In genomic region chr2:26526105-26526504, GRCh38 we compare ENCODE assay signal across 29 cellular contexts. TPM values are rescaled to one million over a fixed set of nuclear protein-coding genes. Genes with fewer than 3 reads are reported as not detected.
A peak's percentile ranks its signal among the peaks of the same experiment; 100 is the strongest.
DNase-seq lines count a peak whose midpoint lies in the region; ATAC-seq, FAIRE-seq and TF ChIP-seq lines count a peak whose summit lies in the region.
"Had no signal": no experiment of that assay in that cellular context is flagged by ENCODE, and none has a peak within 500 bp of the region (broad histone marks: within the 10 kb centered on the region; RNA-seq: fewer than 3 reads in every experiment).

No MANE protein-coding gene starts in this region.

- no peak overlapping the region for H2BK120ac ChIP-seq in IMR-90 (ENCODE audit: low read depth, low read length)
- H2BK120ac ChIP-seq in H1 (replicated peaks; ENCODE audit: low read depth, low read length), result no peak overlapping the region

- H3F3A ChIP-seq in MM.1S (ENCODE audit: insufficient read depth, low read length), result no peaks in the 10 kb centered on the region

- TF ChIP-seq CTCF in HEK293 (tag by site-specific recombination; IDR thresholded peaks at IDR 0.05) (no peak), IMR-90 (conservative IDR thresholded peaks at IDR 0.05; ENCODE audit: low read depth, low read length) (no peak), H1 (IDR thresholded peaks at IDR 0.05; ENCODE audit: control extremely low read depth in 1 of 3, insufficient read depth in 1 of 3, low read depth in 1 of 3, low read length in 3 of 3) (no peak), MM.1S (IDR thresholded peaks at IDR 0.05; ENCODE audit: low read length) (no peak)

- ATAC-seq in IMR-90 (ENCODE audit: low read depth) (no peak), left ventricle myocardium superior (no peak)
- ATAC-seq: GM12878 had no signal

- H3K56ac ChIP-seq in IMR-90 (ENCODE audit: extremely low read depth, insufficient read depth, low read length), result no peak overlapping the region
- peak overlapping the region; percentile 91 for H3K56ac ChIP-seq in H1 (replicated peaks; ENCODE audit: insufficient read length, low read depth, low read length)

- no peak overlapping the region for H2AFZ ChIP-seq in IMR-90 (replicated peaks; ENCODE audit: low read length, poor library complexity)
- no peak overlapping the region for H2AFZ ChIP-seq in H1 (ENCODE audit: low read length)
- no peak overlapping the region for H2AFZ ChIP-seq in MM.1S (ENCODE audit: low read length)

- DNase-seq in IMR-90, result no peak
- DNase-seq in H1 (ENCODE audit: low read depth in 1 of 2, low spot score in 2 of 2), result no peak
- DNase-seq in left ventricle myocardium superior, result no peak
- DNase-seq in MM.1S, result no peak
- no peak for DNase-seq in activated CD4-positive, alpha-beta T cell treated with anti-CD3 and anti-CD28 coated beads for 4 hours
- DNase-seq: 8988T; ACHN; BE2C; C1 segment of cervical spinal cord; CD4-positive, alpha-beta memory T cell; CD4-positive, CD25-positive, alpha-beta regulatory T cell; CD8-positive, alpha-beta memory T cell; COR-L47; DMS 273 treated with DMSO at 0.1 percent for 48 hours; DMS153; DMS79; DND-41; EL; GDM1 had no signal

- H4K8ac ChIP-seq in IMR-90 (ENCODE audit: low read depth in 2 of 2, low read length in 2 of 2), result no peak overlapping the region
- H4K8ac ChIP-seq in H1 (ENCODE audit: extremely low read depth, insufficient read depth, low read length), result no peak overlapping the region

- H3K23ac ChIP-seq in IMR-90 (ENCODE audit: low read depth, low read length), result no peak overlapping the region
- H3K23ac ChIP-seq in H1 (ENCODE audit: insufficient read length), result no peak overlapping the region

- H3K4me1 ChIP-seq in HEK293 (ENCODE audit: control insufficient read depth, insufficient read depth, low read length) (no peaks in the 10 kb centered on the region), IMR-90 (ENCODE audit: control insufficient read depth, insufficient read depth, low read length) (no peaks in the 10 kb centered on the region), H1 (replicated peaks in 1 of 4; ENCODE audit: control insufficient read depth in 3 of 4, insufficient read depth in 4 of 4, low read length in 3 of 4) (peaks cover 0 to 3% (median under 1%) of the 10 kb centered on the region in 4 experiments; a peak in 2 of 7 replicates), MM.1S (ENCODE audit: low read length) (no peaks in the 10 kb centered on the region)
- H3K4me1 ChIP-seq: BE2C had no signal

- no peaks in the 10 kb centered on the region for H3K9me1 ChIP-seq in IMR-90 (ENCODE audit: insufficient read depth, low read length)

- H3K4me3 ChIP-seq in HEK293 (ENCODE audit: low read depth, low read length), result no peak overlapping the region
- no peak overlapping the region for H3K4me3 ChIP-seq in IMR-90 (ENCODE audit: insufficient read depth, low read depth, low read length)
- H3K4me3 ChIP-seq in H1 (ENCODE audit: extremely low read depth in 1 of 4, insufficient read depth in 2 of 4, low read depth in 3 of 4, low read length in 4 of 4), result no peak overlapping the region
- no peak overlapping the region for H3K4me3 ChIP-seq in MM.1S (ENCODE audit: low read length)
- H3K4me3 ChIP-seq: BLaER1, GM12878 had no signal

- H2BK20ac ChIP-seq in IMR-90 (ENCODE audit: low read depth, low read length) (no peak overlapping the region), H1 (ENCODE audit: low read length) (no peak overlapping the region)

- no peak for FAIRE-seq in H1 (lab: Jason Lieb, UNC)
- FAIRE-seq: A204.1, GM12878, GM12892, GM18507 had no signal

- peaks cover 4% of the 10 kb centered on the region; the same call in 1 of the 2 replicates for H3K23me2 ChIP-seq in H1 (ENCODE audit: low read depth, low read length)

- in situ Hi-C loops in IMR-90 (cut with MboI; ENCODE audit: low sequenced_read_pairs), result no loop called here

- H2AK5ac ChIP-seq in IMR-90 (ENCODE audit: low read depth, low read length) (no peak overlapping the region), H1 (ENCODE audit: low read depth, low read length) (no peak overlapping the region)

- H2BK12ac ChIP-seq in H1 (ENCODE audit: low read depth, low read length), result no peak overlapping the region

- CTCF ChIA-PET in HEK293 (lab: Yijun Ruan, JAX) (no interaction called here), IMR-90 (lab: Yijun Ruan, JAX) (no interaction called here), H1 (lab: Charles Lee; ENCODE audit: partially characterized antibody) (interaction anchor here (0.9 to 2.6 kb wide), 3 partner anchors 29 to 58 kb away, joined by 3 to 8 read pairs (median 3); no protein-coding TSS in a partner anchor)

- no peak overlapping the region for H3K27ac ChIP-seq in HEK293 (ENCODE audit: extremely low read depth, low read depth, low read length)
- no peak overlapping the region for H3K27ac ChIP-seq in IMR-90 (ENCODE audit: insufficient read depth, low read length)
- no peak overlapping the region for H3K27ac ChIP-seq in H1 (ENCODE audit: low read depth, low read length)
- H3K27ac ChIP-seq in MM.1S (ENCODE audit: low read length), result no peak overlapping the region
- H3K27ac ChIP-seq: BLaER1 had no signal

- H3K4ac ChIP-seq in IMR-90 (ENCODE audit: low read depth, low read length) (no peak overlapping the region), H1 (replicated peaks; ENCODE audit: insufficient read length, low read depth, low read length) (no peak overlapping the region)

- H2BK15ac ChIP-seq in IMR-90 (ENCODE audit: low read depth, low read length) (no peak overlapping the region), H1 (ENCODE audit: low read length) (no peak overlapping the region)

- H4K91ac ChIP-seq in IMR-90 (ENCODE audit: insufficient read depth, low read depth, low read length) (no peak overlapping the region), H1 (replicated peaks; ENCODE audit: insufficient read length, low read length) (no peak overlapping the region)

- no peak overlapping the region for H3K9ac ChIP-seq in IMR-90 (ENCODE audit: low read depth, low read length)
- no peak overlapping the region for H3K9ac ChIP-seq in H1 (replicated peaks in 1 of 4; ENCODE audit: extremely low read depth in 1 of 4, low read depth in 3 of 4, low read length in 3 of 4)
- no peak overlapping the region for H3K9ac ChIP-seq in MM.1S (ENCODE audit: low read length)
- H3K9ac ChIP-seq: BLaER1 had no signal

- H3K4me2 ChIP-seq in IMR-90 (ENCODE audit: low read depth, low read length) (no peak overlapping the region), H1 (ENCODE audit: insufficient read depth in 1 of 2, low read depth in 2 of 2, low read length in 2 of 2) (no peak overlapping the region), MM.1S (ENCODE audit: low read depth, low read length) (no peak overlapping the region)
- H3K4me2 ChIP-seq: BLaER1 had no signal

- H3K18ac ChIP-seq in IMR-90 (ENCODE audit: low read depth, low read length) (no peak overlapping the region), H1 (ENCODE audit: extremely low read depth, low read length) (no peak overlapping the region)

- no TSS peak for BruUV-seq in IMR-90 (replicated peaks; lab: Mats Ljungman, UMichigan)

- no peak overlapping the region for H3K14ac ChIP-seq in IMR-90 (replicated peaks; ENCODE audit: low read depth, low read length)
- no peak overlapping the region for H3K14ac ChIP-seq in H1 (ENCODE audit: insufficient read length)

- H3K79me1 ChIP-seq in IMR-90 (ENCODE audit: low read depth in 1 of 2, low read length in 2 of 2) (no peaks in the 10 kb centered on the region), H1 (ENCODE audit: low read depth, low read length) (no peaks in the 10 kb centered on the region)

- TF ChIP-seq RAD21 in IMR-90 (IDR thresholded peaks at IDR 0.05; ENCODE audit: low read length) (no peak), H1 (IDR thresholded peaks at IDR 0.05 in 1 of 2, conservative IDR thresholded peaks at IDR 0.05 in 1 of 2; ENCODE audit: low read depth in 2 of 2, low read length in 2 of 2) (no peak)

- whole genome bisulfite sequencing in IMR-90 (ENCODE audit: extremely low coverage in 2 of 2, insufficient read length in 1 of 2), 2 experiments, result 100% methylated on average over 1 of the region's 1 CpG; no CpG with 5 or more reads in 1 of the 2 experiments
- 84 to 100% methylated on average over 1 of the region's 1 CpG for WGBS in H1 (ENCODE audit: extremely low coverage in 1 of 2, insufficient coverage in 1 of 2, insufficient read length in 1 of 2, insufficient replicate concordance in 2 of 2, low coverage in 1 of 2, low lambda C conversion rate in 2 of 2, missing lambda C conversion rate in 1 of 2), 2 experiments

- H3K9me2 ChIP-seq in MM.1S (replicated peaks; ENCODE audit: insufficient read depth, low read length), result no peaks in the 10 kb centered on the region

- H2AK9ac ChIP-seq in IMR-90 (replicated peaks; ENCODE audit: low read depth, low read length, poor library complexity), result no peak overlapping the region

- peak overlapping the region; percentile 66 for H2BK5ac ChIP-seq in IMR-90 (ENCODE audit: low read depth, low read length, poor library complexity, severe bottlenecking)
- H2BK5ac ChIP-seq in H1 (ENCODE audit: low read depth, low read length), result no peak overlapping the region

- H3K36me3 ChIP-seq in HEK293 (ENCODE audit: control insufficient read depth in 2 of 2, insufficient read depth in 1 of 2, low read length in 2 of 2), result no peaks in the 10 kb centered on the region
- no peaks in the 10 kb centered on the region for H3K36me3 ChIP-seq in IMR-90 (ENCODE audit: control insufficient read depth, insufficient read depth, low read length)
- no peaks in the 10 kb centered on the region; a peak in 1 of 8 replicates for H3K36me3 ChIP-seq in H1 (ENCODE audit: control insufficient read depth in 2 of 4, insufficient read depth in 4 of 4, low read length in 3 of 4)
- no peaks in the 10 kb centered on the region for H3K36me3 ChIP-seq in MM.1S (replicated peaks; ENCODE audit: insufficient read depth, low read length)
- H3K36me3 ChIP-seq: BE2C, BLaER1 had no signal

- TF ChIP-seq POLR2A in IMR-90 (IDR thresholded peaks at IDR 0.05; ENCODE audit: low read depth, low read length), result no peak
- TF ChIP-seq POLR2A in H1 (IDR thresholded peaks at IDR 0.05; ENCODE audit: control extremely low read depth in 1 of 2, low read depth in 2 of 2, low read length in 2 of 2), result no peak

- H4K20me1 ChIP-seq in IMR-90 (ENCODE audit: insufficient read depth, low read length) (no peaks in the 10 kb centered on the region), H1 (replicated peaks in 1 of 2; ENCODE audit: control insufficient read depth in 1 of 2, insufficient read depth in 2 of 2, low read length in 2 of 2) (no peaks in the 10 kb centered on the region), MM.1S (ENCODE audit: insufficient read depth, low read length) (no peaks in the 10 kb centered on the region)
- H4K20me1 ChIP-seq: BLaER1 had no signal

- TF ChIP-seq EP300 in H1 (IDR thresholded peaks at IDR 0.05; ENCODE audit: borderline replicate concordance in 1 of 2, low read depth in 2 of 2, low read length in 2 of 2), result no peak

- POLR2A ChIA-PET in HEK293 (lab: Yijun Ruan, JAX), result no interaction called here
- POLR2A ChIA-PET in IMR-90 (lab: Charles Lee; ENCODE audit: unreplicated experiment), result no interaction called here
- POLR2A ChIA-PET in H1 (lab: Charles Lee; ENCODE audit: partially characterized antibody), result no interaction called here

- H3K79me2 ChIP-seq in H1 (ENCODE audit: control insufficient read depth in 1 of 2, insufficient read depth in 2 of 2, low read length in 2 of 2) (no peaks in the 10 kb centered on the region), MM.1S (ENCODE audit: low read length) (no peaks in the 10 kb centered on the region)

- H4K5ac ChIP-seq in IMR-90 (ENCODE audit: low read depth, low read length), result no peak overlapping the region
- no peak overlapping the region for H4K5ac ChIP-seq in H1 (ENCODE audit: insufficient read length, low read depth, low read length)

- intact Hi-C loops in IMR-90 (cut with micrococcal nuclease), result no loop called here
- intact Hi-C loops in left ventricle myocardium superior (cut with micrococcal nuclease), result no loop called here

- H3K9me3 ChIP-seq in HEK293 (ENCODE audit: control insufficient read depth, insufficient read depth, low read depth, low read length), result no peaks in the 10 kb centered on the region
- H3K9me3 ChIP-seq in IMR-90 (ENCODE audit: control insufficient read depth, insufficient read depth, low read length), result no peaks in the 10 kb centered on the region
- H3K9me3 ChIP-seq in H1 (ENCODE audit: insufficient read depth in 2 of 2, low read depth in 1 of 2, low read length in 1 of 2), result no peaks in the 10 kb centered on the region
- H3K9me3 ChIP-seq in MM.1S (replicated peaks; ENCODE audit: insufficient read depth, low read length), result no peaks in the 10 kb centered on the region
- H3K9me3 ChIP-seq: BE2C, BLaER1 had no signal

- dilution Hi-C loops in IMR-90 (cut with HindIII; ENCODE audit: low sequenced_read_pairs, unreplicated experiment), result no loop called here

- H3K27me3 ChIP-seq in IMR-90 (ENCODE audit: control insufficient read depth, insufficient read depth, low read length), result peaks cover 51% of the 10 kb centered on the region
- no peaks in the 10 kb centered on the region for H3K27me3 ChIP-seq in H1 (replicated peaks in 1 of 4; ENCODE audit: control insufficient read depth in 3 of 4, extremely low read depth in 1 of 4, insufficient read depth in 3 of 4, low read length in 3 of 4)
- H3K27me3 ChIP-seq in MM.1S (replicated peaks; ENCODE audit: insufficient read depth, low read length), result peaks cover 66% of the 10 kb centered on the region
- H3K27me3 ChIP-seq: BE2C, BLaER1 had no signal

RNA-seq across cellular contexts. Expression of gene OTOF, which starts 48.2 kb away (rescaled TPM):
- total RNA-seq in IMR-90 (2012; rRNA removed) (not detected in 2 replicates), left ventricle myocardium superior (not detected)
- polyA plus RNA-seq in IMR-90 (2012; rRNA removed) (0.03 TPM in 1 of 2 replicates, not detected in the other), H1 (2011; rRNA removed) (0.06 TPM in 2 replicates)
- polyA plus RNA-seq in IMR-90 (2012; cell fraction: cytosol; rRNA removed), result 0.01 and 0.02 TPM in 2 replicates
- polyA plus RNA-seq in IMR-90 (2012; cell fraction: nucleus; rRNA removed; ENCODE audit: low replicate concordance), result 0.05 and 0.16 TPM in 2 replicates
- total RNA-seq in H1 (2021; fragmentation: NEBNext Ultra II Directional; extraction: Animal tissue kit (Norgen Biotek cat#: 25700)), result not detected in 2 replicates
- 0.03 TPM for polyA plus RNA-seq in H1 (2011; cell fraction: cytosol; rRNA removed)
- 0.31 TPM for polyA plus RNA-seq in H1 (2011; cell fraction: nucleus; rRNA removed)
- 0.03 to 0.15 TPM (median 0.07 TPM) in 3 of 4 replicates, not detected in the other for polyA plus RNA-seq in H1 (2012, experiment 1 of 2)
- not detected for polyA plus RNA-seq in H1 (2012, experiment 2 of 2)
- polyA plus RNA-seq in H1 (2013, experiment 1 of 2), result 0.02 TPM
- polyA plus RNA-seq in H1 (2013, experiment 2 of 2), result 0.04 TPM
- not detected in 2 replicates for polyA minus RNA-seq in H1 (2011; rRNA and poly(A)+ RNA removed)
- polyA minus RNA-seq in H1 (2011; cell fraction: cytosol; rRNA and poly(A)+ RNA removed), result not detected
- not detected for polyA minus RNA-seq in H1 (2011; cell fraction: nucleus; rRNA and poly(A)+ RNA removed)
- total RNA-seq: A673, Daoy had no signal
- polyA plus RNA-seq: AG04450, CD14-positive monocyte had no signal
